ENCODE assay signal across 16 cellular contexts in the genomic region with DNA sequence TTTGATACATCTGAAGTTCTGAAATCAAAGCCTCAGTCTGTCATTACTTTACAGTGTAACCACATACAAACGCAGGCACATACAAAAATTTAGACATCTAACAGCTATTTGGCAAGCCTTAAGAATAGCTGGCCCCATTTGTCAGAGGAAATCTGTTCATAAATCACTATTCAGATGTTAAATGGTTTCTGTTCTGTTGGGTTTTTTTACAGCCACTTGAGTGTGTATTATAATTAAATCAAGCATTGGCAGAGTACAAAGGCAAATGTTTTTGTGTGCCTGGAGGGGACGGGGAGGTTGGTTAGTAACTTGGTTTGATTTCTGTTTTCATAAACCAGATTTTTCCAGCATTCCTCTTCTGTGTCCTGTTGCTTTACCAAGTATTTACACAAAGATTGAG. TPM values are rescaled to one million over a fixed set of nuclear protein-coding genes. Genes with fewer than 3 reads are reported as not detected.
DNase-seq lines count a peak whose midpoint lies in the region; ATAC-seq and TF ChIP-seq lines count a peak whose summit lies in the region.
"Had no signal": no experiment of that assay in that cellular context is flagged by ENCODE, and none has a peak within 500 bp of the region (broad histone marks: within the 10 kb centered on the region; RNA-seq: fewer than 3 reads in every experiment).

No MANE protein-coding gene starts in this region.

- no peak overlapping the region for H3K4me3 Mint-ChIP-seq in neural crest cell
- H3K4me3 Mint-ChIP-seq: activated CD8-positive, alpha-beta memory T cell treated with anti-CD3 and anti-CD28 coated beads, Interleukin-2, amount 10 ng/mL, durations not matched to agents 7 days and 5 days; activated naive CD4-positive, alpha-beta T cell treated with anti-CD3 and anti-CD28 coated beads for 36 hours; CD4-positive, alpha-beta T cell had no signal

- peaks cover 4% of the 10 kb centered on the region for H3K36me3 Mint-ChIP-seq in neural crest cell (ENCODE audit: low read depth)

- H3K27ac Mint-ChIP-seq in neural crest cell (ENCODE audit: unreplicated experiment), result peak overlapping the region; percentile 27
- H3K27ac Mint-ChIP-seq: activated CD8-positive, alpha-beta memory T cell treated with anti-CD3 and anti-CD28 coated beads, Interleukin-2, amount 10 ng/mL, durations not matched to agents 7 days and 5 days; activated naive CD4-positive, alpha-beta T cell treated with anti-CD3 and anti-CD28 coated beads for 36 hours had no signal

- no peaks in the 10 kb centered on the region for H3K9me3 Mint-ChIP-seq in neural crest cell
- H3K9me3 Mint-ChIP-seq: activated naive CD4-positive, alpha-beta T cell treated with anti-CD3 and anti-CD28 coated beads for 36 hours; CD4-positive, alpha-beta T cell had no signal

- ATAC-seq in SK-N-SH treated with all-trans-retinoic acid at 6 μM for 48 hours, result peak; percentile 80
- ATAC-seq in left cardiac atrium, result no peak
- no peak for ATAC-seq in GM21576 (IDR thresholded peaks at IDR 0.05; ENCODE audit: unreplicated experiment)
- ATAC-seq: activated CD8-positive, alpha-beta memory T cell treated with anti-CD3 and anti-CD28 coated beads, Interleukin-2, amount 10 ng/mL, durations not matched to agents 7 days and 5 days; Panc1 had no signal

- no peak overlapping the region for H3K27ac ChIP-seq in SJCRH30

- no peak overlapping the region for H3K4me3 ChIP-seq in BE2C (ENCODE audit: low read depth, low read length)
- no peak overlapping the region for H3K4me3 ChIP-seq in SJCRH30
- H3K4me3 ChIP-seq: cardiac muscle cell had no signal

- TF ChIP-seq CTCF in BE2C (IDR thresholded peaks at IDR 0.05; ENCODE audit: low read depth, low read length), result no peak
- TF ChIP-seq CTCF in neural crest cell (conservative IDR thresholded peaks at IDR 0.05), result no peak

- no peaks in the 10 kb centered on the region for H3K9me3 ChIP-seq in BE2C
- H3K9me3 ChIP-seq in SJCRH30 (replicated peaks), result no peaks in the 10 kb centered on the region

- no peaks in the 10 kb centered on the region for H3K27me3 ChIP-seq in BE2C
- H3K27me3 ChIP-seq in SJCRH30, result no peaks in the 10 kb centered on the region
- H3K27me3 ChIP-seq: cardiac muscle cell had no signal

- DNase-seq in BE2C (peak; percentile 70), NCI-H1417 (lab: John Stamatoyannopoulos, UW) (peak; percentile 23 to 78 (median 39)), neural crest cell (ENCODE audit: low read depth, low spot score) (no peak), NK-92 (lab: John Stamatoyannopoulos, UW; ENCODE audit: unreplicated experiment) (no peak), left cardiac atrium (no peak), SJCRH30 (no peak)
- DNase-seq: activated CD4-positive, CD25-positive, alpha-beta regulatory T cell; activated CD8-positive, alpha-beta memory T cell treated with anti-CD3 and anti-CD28 coated beads, Interleukin-2, amount 10 ng/mL, durations not matched to agents 7 days and 5 days; activated naive CD4-positive, alpha-beta T cell treated with anti-CD3 and anti-CD28 coated beads for 36 hours; CD4-positive, alpha-beta T cell; kidney glomerular epithelial cell; NCI-H345 had no signal

- intact Hi-C loops in left cardiac atrium (cut with DNase I), result no loop called here

- H3K4me1 ChIP-seq in BE2C (peaks cover 14% of the 10 kb centered on the region), SJCRH30 (no peaks in the 10 kb centered on the region)

- H3K27me3 Mint-ChIP-seq in neural crest cell (ENCODE audit: low read depth), result no peaks in the 10 kb centered on the region
- H3K27me3 Mint-ChIP-seq: activated CD8-positive, alpha-beta memory T cell treated with anti-CD3 and anti-CD28 coated beads, Interleukin-2, amount 10 ng/mL, durations not matched to agents 7 days and 5 days; CD4-positive, alpha-beta T cell had no signal

- peaks cover 15% of the 10 kb centered on the region for H3K4me1 Mint-ChIP-seq in neural crest cell
- H3K4me1 Mint-ChIP-seq: activated CD8-positive, alpha-beta memory T cell treated with anti-CD3 and anti-CD28 coated beads, Interleukin-2, amount 10 ng/mL, durations not matched to agents 7 days and 5 days had no signal

- no peaks in the 10 kb centered on the region for H3K36me3 ChIP-seq in BE2C
- 0 out of 2 replicates have a peak, but pooled peaks cover 3% of the 10 kb centered on the region for H3K36me3 ChIP-seq in SJCRH30
- H3K36me3 ChIP-seq: cardiac muscle cell had no signal

TF ChIP-seq in SK-N-SH treated with all-trans-retinoic acid at 6 μM for 48 hours, 23 proteins besides CTCF, POLR2A, EP300 and RAD21 (continues in another document):
- TF ChIP-seq TCF4 (CRISPR knock-in tag; IDR thresholded peaks at IDR 0.05; ENCODE audit: borderline replicate concordance) (0 out of 2 replicates have a peak, but pooled peaks have one; percentile 48), ZC3H10 (CRISPR knock-in tag; IDR thresholded peaks at IDR 0.05) (no peak), ARNTL (CRISPR knock-in tag; IDR thresholded peaks at IDR 0.05; ENCODE audit: borderline replicate concordance, low read depth) (no peak), PPARA (CRISPR knock-in tag; IDR thresholded peaks at IDR 0.05; ENCODE audit: borderline replicate concordance) (no peak), ZNF565 (CRISPR knock-in tag; conservative IDR thresholded peaks at IDR 0.05; ENCODE audit: low read depth) (no peak), ISL1 (CRISPR knock-in tag; IDR thresholded peaks at IDR 0.05) (peak; percentile 89), OSR1 (CRISPR knock-in tag; IDR thresholded peaks at IDR 0.05) (no peak), CSDC2 (CRISPR knock-in tag; IDR thresholded peaks at IDR 0.05) (no peak), ZNF70 (CRISPR knock-in tag; IDR thresholded peaks at IDR 0.05) (peak; percentile 57; the same call in 1 of the 2 replicates), ESRRG (CRISPR knock-in tag; IDR thresholded peaks at IDR 0.05) (no peak)
- TF ChIP-seq, protein P1, sequence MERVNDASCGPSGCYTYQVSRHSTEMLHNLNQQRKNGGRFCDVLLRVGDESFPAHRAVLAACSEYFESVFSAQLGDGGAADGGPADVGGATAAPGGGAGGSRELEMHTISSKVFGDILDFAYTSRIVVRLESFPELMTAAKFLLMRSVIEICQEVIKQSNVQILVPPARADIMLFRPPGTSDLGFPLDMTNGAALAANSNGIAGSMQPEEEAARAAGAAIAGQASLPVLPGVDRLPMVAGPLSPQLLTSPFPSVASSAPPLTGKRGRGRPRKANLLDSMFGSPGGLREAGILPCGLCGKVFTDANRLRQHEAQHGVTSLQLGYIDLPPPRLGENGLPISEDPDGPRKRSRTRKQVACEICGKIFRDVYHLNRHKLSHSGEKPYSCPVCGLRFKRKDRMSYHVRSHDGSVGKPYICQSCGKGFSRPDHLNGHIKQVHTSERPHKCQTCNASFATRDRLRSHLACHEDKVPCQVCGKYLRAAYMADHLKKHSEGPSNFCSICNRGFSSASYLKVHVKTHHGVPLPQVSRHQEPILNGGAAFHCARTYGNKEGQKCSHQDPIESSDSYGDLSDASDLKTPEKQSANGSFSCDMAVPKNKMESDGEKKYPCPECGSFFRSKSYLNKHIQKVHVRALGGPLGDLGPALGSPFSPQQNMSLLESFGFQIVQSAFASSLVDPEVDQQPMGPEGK (CRISPR knock-in tag; IDR thresholded peaks at IDR 0.05; ENCODE audit: borderline replicate concordance), result peak; percentile 26; the same call in 1 of the 2 replicates
- TF ChIP-seq, protein P2, sequence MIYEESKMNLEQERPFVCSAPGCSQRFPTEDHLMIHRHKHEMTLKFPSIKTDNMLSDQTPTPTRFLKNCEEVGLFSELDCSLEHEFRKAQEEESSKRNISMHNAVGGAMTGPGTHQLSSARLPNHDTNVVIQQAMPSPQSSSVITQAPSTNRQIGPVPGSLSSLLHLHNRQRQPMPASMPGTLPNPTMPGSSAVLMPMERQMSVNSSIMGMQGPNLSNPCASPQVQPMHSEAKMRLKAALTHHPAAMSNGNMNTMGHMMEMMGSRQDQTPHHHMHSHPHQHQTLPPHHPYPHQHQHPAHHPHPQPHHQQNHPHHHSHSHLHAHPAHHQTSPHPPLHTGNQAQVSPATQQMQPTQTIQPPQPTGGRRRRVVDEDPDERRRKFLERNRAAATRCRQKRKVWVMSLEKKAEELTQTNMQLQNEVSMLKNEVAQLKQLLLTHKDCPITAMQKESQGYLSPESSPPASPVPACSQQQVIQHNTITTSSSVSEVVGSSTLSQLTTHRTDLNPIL (CRISPR knock-in tag; IDR thresholded peaks at IDR 0.05; ENCODE audit: low read depth), result no peak

RNA-seq across cellular contexts. Expression of a gene that starts 24.1 kb away (rescaled TPM):
- 3.6 TPM for polyA plus RNA-seq in BE2C (2012; ENCODE audit: insufficient read depth, insufficient read length, low read depth)
- total RNA-seq in neural crest cell (12.9 and 14.6 TPM in 2 replicates), left cardiac atrium (1 to 10 TPM; 4.2 to 7.5 TPM)
- total RNA-seq in SJCRH30 (2014; rRNA removed; shearing (Covaris generic)), result 7.3 and 7.6 TPM in 2 replicates

RNA-seq across cellular contexts. Expression of a gene that starts 24.2 kb away (rescaled TPM):
- 5.6 TPM for polyA plus RNA-seq in BE2C (2012; ENCODE audit: insufficient read depth, insufficient read length, low read depth)
- total RNA-seq in neural crest cell (12.5 and 16.6 TPM in 2 replicates), left cardiac atrium (10 to 100 TPM in 1 of 2 donors, 1 to 10 TPM in 1; 8.6 to 12.6 TPM)
- total RNA-seq in SJCRH30 (2014; rRNA removed; shearing (Covaris generic)), result 11.2 and 11.3 TPM in 2 replicates

RNA-seq across cellular contexts. Expression of a gene that starts 53.6 kb away (rescaled TPM):
- polyA plus RNA-seq in BE2C (2012; ENCODE audit: insufficient read depth, insufficient read length, low read depth), result 1.9 TPM
- total RNA-seq in neural crest cell, result 5.9 and 6.5 TPM in 2 replicates
- total RNA-seq in left cardiac atrium, result 10 to 100 TPM in 1 of 2 donors, 1 to 10 TPM in 1; 9.9 to 17.7 TPM
- 7.0 and 12.2 TPM in 2 replicates for total RNA-seq in SJCRH30 (2014; rRNA removed; shearing (Covaris generic))

Comparison
In these comparisons a context has a peak if more than half of its experiments do, and no peak if none do; other contexts are left out.
1. DNase-seq: peak in BE2C (single experiment) and NCI-H1417 (3 of 3); none in neural crest cell (single experiment), NK-92 (single experiment), left cardiac atrium (single experiment) and SJCRH30 (0 of 2).